10 cellular contexts compared by ENCODE assay signal in genomic region chr17:61296058-61296457, GRCh38.
"Had no signal": no experiment of that assay in that cellular context is flagged by ENCODE, and none has a peak within 500 bp of the region (broad histone marks: within the 10 kb centered on the region; RNA-seq: fewer than 3 reads in every experiment).

No MANE protein-coding gene starts in this region.

- DNase-seq: GM23248, GOT3, H7, HFFc6, KBM-7 had no signal

- H3K27ac ChIP-seq: GM23248, KMS-11 had no signal

- H3K4me2 ChIP-seq: KMS-11 had no signal

- H3K4me1 Mint-ChIP-seq: IgD-negative memory B cell had no signal

- H3K9ac ChIP-seq: GM23248, KMS-11 had no signal

- H3K27me3 Mint-ChIP-seq: IgD-negative memory B cell had no signal

- H2AFZ ChIP-seq: GM23248 had no signal

- ATAC-seq: HCT116 had no signal

- H3K36me3 ChIP-seq: HAP-1 had no signal

- H3K4me3 ChIP-seq: GM23248, HAP-1 had no signal

- H3K9me3 Mint-ChIP-seq: HFFc6, IgD-negative memory B cell had no signal

- H3K9me3 ChIP-seq: HAP-1 had no signal

- H3K4me1 ChIP-seq: HAP-1 had no signal

- H3K4me3 Mint-ChIP-seq: HFFc6, IgD-negative memory B cell had no signal

- FAIRE-seq: HTR-8/SVneo had no signal
